37 cellular contexts compared by ENCODE assay signal in genomic region chr7:131943211-131943610, GRCh38.
"Had no signal": no experiment of that assay in that cellular context is flagged by ENCODE, and none has a peak within 500 bp of the region (broad histone marks: within the 10 kb centered on the region; RNA-seq: fewer than 3 reads in every experiment).

No MANE protein-coding gene starts in this region.

- H3K4me3 ChIP-seq: adrenal gland, ascending aorta, body of pancreas, breast epithelium, cardiac muscle cell had no signal

- H3K27me3 ChIP-seq: ascending aorta had no signal

- H3K9me3 ChIP-seq: adrenal gland, ascending aorta, body of pancreas, breast epithelium had no signal

- H3K27ac ChIP-seq: adrenal gland, ascending aorta, body of pancreas, brain microvascular endothelial cell, breast epithelium, cardiac muscle cell had no signal

- H3K9me3 Mint-ChIP-seq: activated naive CD4-positive, alpha-beta T cell treated with anti-CD3 and anti-CD28 coated beads, Interleukin-2, amount 10 ng/mL, durations not matched to agents 7 days and 5 days; activated naive CD4-positive, alpha-beta T cell treated with anti-CD3 and anti-CD28 coated beads, Interleukin-2, amount 50 U/mL, for 24 hours; activated naive CD8-positive, alpha-beta T cell treated with anti-CD3 and anti-CD28 coated beads for 36 hours; activated naive CD8-positive, alpha-beta T cell treated with anti-CD3 and anti-CD28 coated beads, Interleukin-2, amount 10 ng/mL, durations not matched to agents 7 days and 5 days; activated naive CD8-positive, alpha-beta T cell treated with anti-CD3 and anti-CD28 coated beads, Interleukin-2, amount 50 U/mL, for 24 hours; activated T-cell treated with anti-CD3 and anti-CD28 coated beads, Interleukin-2, amount 50 U/mL, for 24 hours; activated T-cell treated with anti-CD3 and anti-CD28 coated beads, Interleukin-2, amount 50 U/mL, for 4 hours; activated T-helper 1 cell treated with anti-CD3 and anti-CD28 coated beads, Interleukin-12 subunit alpha, Interleukin-12 subunit beta, Interleukin-2, Interleukin-4 antibody, amounts not matched to agents 30 ng/mL and 10 ng/mL and 1 ng/mL, durations not matched to agents 14 hours and 24 hours and 36 hours; activated T-helper 17 cell treated with anti-CD3 and anti-CD28 coated beads, Interleukin-2, amount 50 U/mL, for 72 hours; activated T-helper 2 cell treated with anti-CD3 and anti-CD28 coated beads, Interferon-gamma antibody, Interleukin-2, Interleukin-4, amounts not matched to agents 10 μg/mL and 5 μg/mL and 100 μg/mL, durations not matched to agents 14 hours and 24 hours and 36 hours; central memory CD8-positive, alpha-beta T cell had no signal

- H3K27ac Mint-ChIP-seq: activated naive CD4-positive, alpha-beta T cell treated with anti-CD3 and anti-CD28 coated beads for 36 hours; activated naive CD4-positive, alpha-beta T cell treated with anti-CD3 and anti-CD28 coated beads, Interleukin-2, amount 10 ng/mL, durations not matched to agents 7 days and 5 days; activated naive CD4-positive, alpha-beta T cell treated with anti-CD3 and anti-CD28 coated beads, Interleukin-2, amount 50 U/mL, for 24 hours; activated naive CD4-positive, alpha-beta T cell treated with anti-CD3 and anti-CD28 coated beads, Interleukin-2, amount 50 U/mL, for 72 hours; activated naive CD8-positive, alpha-beta T cell; activated naive CD8-positive, alpha-beta T cell treated with anti-CD3 and anti-CD28 coated beads for 36 hours; activated naive CD8-positive, alpha-beta T cell treated with anti-CD3 and anti-CD28 coated beads, Interleukin-2, amount 10 ng/mL, durations not matched to agents 7 days and 5 days; activated naive CD8-positive, alpha-beta T cell treated with anti-CD3 and anti-CD28 coated beads, Interleukin-2, amount 50 U/mL, for 24 hours; activated T-cell treated with anti-CD3 and anti-CD28 coated beads, Interleukin-2, amount 50 U/mL, for 24 hours; activated T-cell treated with anti-CD3 and anti-CD28 coated beads, Interleukin-2, amount 50 U/mL, for 72 hours; activated T-helper 1 cell treated with anti-CD3 and anti-CD28 coated beads, Interleukin-12 subunit alpha, Interleukin-12 subunit beta, Interleukin-2, Interleukin-4 antibody, amounts not matched to agents 30 ng/mL and 10 ng/mL and 1 ng/mL, durations not matched to agents 14 hours and 24 hours and 36 hours; activated T-helper 17 cell treated with anti-CD3 and anti-CD28 coated beads, Interleukin-2, amount 50 U/mL, for 72 hours; activated T-helper 2 cell treated with anti-CD3 and anti-CD28 coated beads, Interferon-gamma antibody, Interleukin-2, Interleukin-4, amounts not matched to agents 10 μg/mL and 5 μg/mL and 100 μg/mL, durations not matched to agents 14 hours and 24 hours and 36 hours had no signal

- DNase-seq: activated effector memory CD4-positive, alpha-beta T cell treated with anti-CD3 and anti-CD28 coated beads, Interleukin-2, amount 50 U/mL, for 16 hours; activated effector memory CD4-positive, alpha-beta T cell treated with Interleukin-2 at 50 U/mL for 16 hours; activated gamma-delta T cell; activated gamma-delta T cell treated with Interleukin-2 at 50 U/mL for 16 hours; activated naive CD4-positive, alpha-beta T cell; activated naive CD4-positive, alpha-beta T cell treated with anti-CD3 and anti-CD28 coated beads for 36 hours; activated naive CD4-positive, alpha-beta T cell treated with anti-CD3 and anti-CD28 coated beads, Interleukin-2, amount 10 ng/mL, durations not matched to agents 7 days and 5 days; activated naive CD4-positive, alpha-beta T cell treated with anti-CD3 and anti-CD28 coated beads, Interleukin-2, amount 50 U/mL, for 16 hours; activated naive CD4-positive, alpha-beta T cell treated with Interleukin-2 at 50 U/mL for 16 hours; activated naive CD8-positive, alpha-beta T cell treated with anti-CD3 and anti-CD28 coated beads for 36 hours; activated naive CD8-positive, alpha-beta T cell treated with anti-CD3 and anti-CD28 coated beads, Interleukin-2, amount 10 ng/mL, durations not matched to agents 7 days and 5 days; activated naive CD8-positive, alpha-beta T cell treated with anti-CD3 and anti-CD28 coated beads, Interleukin-2, amount 50 U/mL, for 24 hours; activated T-cell treated with anti-CD3 and anti-CD28 coated beads, Interleukin-2, amount 50 U/mL, for 1 hour; activated T-cell treated with anti-CD3 and anti-CD28 coated beads, Interleukin-2, amount 50 U/mL, for 24 hours; activated T-cell treated with anti-CD3 and anti-CD28 coated beads, Interleukin-2, amount 50 U/mL, for 4 hours; activated T-cell treated with anti-CD3 and anti-CD28 coated beads, Interleukin-2, amount 50 U/mL, for 48 hours; activated T-cell treated with anti-CD3 and anti-CD28 coated beads, Interleukin-2, amount 50 U/mL, for 72 hours; adrenal gland; amniotic stem cell; amygdala; anterior cingulate cortex; aorta; body of pancreas; brain microvascular endothelial cell; caudate nucleus; cerebellar nuclear complex had no signal

- H3K4me1 Mint-ChIP-seq: activated naive CD4-positive, alpha-beta T cell treated with anti-CD3 and anti-CD28 coated beads, Interleukin-2, amount 10 ng/mL, durations not matched to agents 7 days and 5 days; activated naive CD4-positive, alpha-beta T cell treated with anti-CD3 and anti-CD28 coated beads, Interleukin-2, amount 50 U/mL, for 24 hours; activated naive CD8-positive, alpha-beta T cell treated with anti-CD3 and anti-CD28 coated beads, Interleukin-2, amount 50 U/mL, for 24 hours; activated T-helper 17 cell treated with anti-CD3 and anti-CD28 coated beads, Interleukin-2, amount 50 U/mL, for 72 hours; central memory CD8-positive, alpha-beta T cell had no signal

- H3K36me3 ChIP-seq: adrenal gland, ascending aorta, brain microvascular endothelial cell, breast epithelium, cardiac muscle cell had no signal

- H3K4me1 ChIP-seq: adrenal gland, breast epithelium had no signal

- H3K4me3 Mint-ChIP-seq: activated naive CD4-positive, alpha-beta T cell treated with anti-CD3 and anti-CD28 coated beads for 36 hours; activated naive CD4-positive, alpha-beta T cell treated with anti-CD3 and anti-CD28 coated beads, Interleukin-2, amount 10 ng/mL, durations not matched to agents 7 days and 5 days; activated naive CD4-positive, alpha-beta T cell treated with anti-CD3 and anti-CD28 coated beads, Interleukin-2, amount 50 U/mL, for 24 hours; activated naive CD8-positive, alpha-beta T cell; activated naive CD8-positive, alpha-beta T cell treated with anti-CD3 and anti-CD28 coated beads for 36 hours; activated naive CD8-positive, alpha-beta T cell treated with anti-CD3 and anti-CD28 coated beads, Interleukin-2, amount 10 ng/mL, durations not matched to agents 7 days and 5 days; activated naive CD8-positive, alpha-beta T cell treated with anti-CD3 and anti-CD28 coated beads, Interleukin-2, amount 50 U/mL, for 24 hours; activated T-cell treated with anti-CD3 and anti-CD28 coated beads, Interleukin-2, amount 50 U/mL, for 24 hours; activated T-cell treated with anti-CD3 and anti-CD28 coated beads, Interleukin-2, amount 50 U/mL, for 4 hours; activated T-cell treated with anti-CD3 and anti-CD28 coated beads, Interleukin-2, amount 50 U/mL, for 72 hours; activated T-helper 1 cell treated with anti-CD3 and anti-CD28 coated beads, Interleukin-12 subunit alpha, Interleukin-12 subunit beta, Interleukin-2, Interleukin-4 antibody, amounts not matched to agents 30 ng/mL and 10 ng/mL and 1 ng/mL, durations not matched to agents 14 hours and 24 hours and 36 hours; activated T-helper 17 cell treated with anti-CD3 and anti-CD28 coated beads, Interleukin-2, amount 50 U/mL, for 72 hours; brain; central memory CD8-positive, alpha-beta T cell had no signal

- H3K36me3 Mint-ChIP-seq: activated naive CD4-positive, alpha-beta T cell treated with anti-CD3 and anti-CD28 coated beads, Interleukin-2, amount 10 ng/mL, durations not matched to agents 7 days and 5 days; activated naive CD4-positive, alpha-beta T cell treated with anti-CD3 and anti-CD28 coated beads, Interleukin-2, amount 50 U/mL, for 24 hours; activated naive CD8-positive, alpha-beta T cell; activated naive CD8-positive, alpha-beta T cell treated with anti-CD3 and anti-CD28 coated beads for 36 hours; activated naive CD8-positive, alpha-beta T cell treated with anti-CD3 and anti-CD28 coated beads, Interleukin-2, amount 10 ng/mL, durations not matched to agents 7 days and 5 days; brain had no signal
